In the genomic region with DNA sequence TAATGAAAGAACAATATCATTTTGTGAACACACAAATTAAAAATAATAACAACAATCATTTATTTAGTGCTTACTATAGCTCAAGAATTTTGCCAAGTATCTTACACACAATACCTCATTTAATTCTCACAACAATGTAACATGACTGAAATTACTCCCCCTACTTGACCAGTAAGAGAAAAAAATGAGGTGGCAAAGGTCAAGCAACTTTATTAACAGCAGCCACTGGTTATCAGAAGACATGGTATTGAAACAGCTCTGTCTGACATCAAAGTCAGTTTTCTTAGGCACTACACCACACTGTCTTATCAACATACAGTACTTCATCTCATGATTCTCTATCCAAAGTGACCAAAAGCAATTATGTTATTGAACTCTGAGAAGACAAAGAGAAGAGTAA, we compare ENCODE assay signal across 16 cellular contexts.
DNase-seq lines count a peak whose midpoint lies in the region; ATAC-seq and TF ChIP-seq lines count a peak whose summit lies in the region.
"Had no signal": no experiment of that assay in that cellular context is flagged by ENCODE, and none has a peak within 500 bp of the region (broad histone marks: within the 10 kb centered on the region; RNA-seq: fewer than 3 reads in every experiment).

No MANE protein-coding gene starts in this region.

- ATAC-seq in activated naive CD8-positive, alpha-beta T cell treated with anti-CD3 and anti-CD28 coated beads, Interleukin-2, amount 50 U/mL, for 24 hours, result no peak
- ATAC-seq in GM21423 (IDR thresholded peaks at IDR 0.05; ENCODE audit: unreplicated experiment), result no peak
- ATAC-seq: CD8-positive, alpha-beta T cell had no signal

- DNase-seq in activated naive CD8-positive, alpha-beta T cell treated with anti-CD3 and anti-CD28 coated beads, Interleukin-2, amount 50 U/mL, for 24 hours, result no peak
- DNase-seq in activated naive CD8-positive, alpha-beta T cell treated with anti-CD3 and anti-CD28 coated beads for 36 hours, result no peak
- no peak for DNase-seq in HFFc6
- DNase-seq in activated T-helper 2 cell treated with anti-CD3 and anti-CD28 coated beads, Interferon-gamma antibody, Interleukin-2, Interleukin-4, amounts not matched to agents 10 μg/mL and 5 μg/mL and 100 μg/mL, durations not matched to agents 14 hours and 24 hours and 36 hours (ENCODE audit: low spot score), result no peak
- DNase-seq in erythroblast (lab: John Stamatoyannopoulos, UW), result peak; percentile 17 to 29
- DNase-seq in midbrain (lab: John Stamatoyannopoulos, UW), result no peak
- no peak for DNase-seq in kidney glomerular epithelial cell (lab: John Stamatoyannopoulos, UW)
- DNase-seq: Caco-2; CD4-positive, CD25-positive, alpha-beta regulatory T cell; CD8-positive, alpha-beta T cell; DMS153; DND-41; GDM1; GOT3 had no signal

- H3K4me1 Mint-ChIP-seq in activated naive CD8-positive, alpha-beta T cell treated with anti-CD3 and anti-CD28 coated beads, Interleukin-2, amount 50 U/mL, for 24 hours, result peaks cover 32% of the 10 kb centered on the region
- peaks cover 1% of the 10 kb centered on the region for H3K4me1 Mint-ChIP-seq in activated naive CD8-positive, alpha-beta T cell treated with anti-CD3 and anti-CD28 coated beads for 36 hours
- H3K4me1 Mint-ChIP-seq in HFFc6 (ENCODE audit: low read depth), result peaks cover 58% of the 10 kb centered on the region
- peaks cover 36% of the 10 kb centered on the region for H3K4me1 Mint-ChIP-seq in activated T-helper 2 cell treated with anti-CD3 and anti-CD28 coated beads, Interferon-gamma antibody, Interleukin-2, Interleukin-4, amounts not matched to agents 10 μg/mL and 5 μg/mL and 100 μg/mL, durations not matched to agents 14 hours and 24 hours and 36 hours (ENCODE audit: low read depth)
- H3K4me1 Mint-ChIP-seq: B cell; CD4-positive, CD25-positive, alpha-beta regulatory T cell had no signal

- TF ChIP-seq POLR2A in erythroblast (IDR thresholded peaks at IDR 0.05; ENCODE audit: low read length), result no peak

- peaks cover 3% of the 10 kb centered on the region for H3K9me3 Mint-ChIP-seq in activated naive CD8-positive, alpha-beta T cell treated with anti-CD3 and anti-CD28 coated beads, Interleukin-2, amount 50 U/mL, for 24 hours
- peaks cover 3% of the 10 kb centered on the region for H3K9me3 Mint-ChIP-seq in activated naive CD8-positive, alpha-beta T cell treated with anti-CD3 and anti-CD28 coated beads for 36 hours
- no peaks in the 10 kb centered on the region for H3K9me3 Mint-ChIP-seq in HFFc6
- no peaks in the 10 kb centered on the region for H3K9me3 Mint-ChIP-seq in activated T-helper 2 cell treated with anti-CD3 and anti-CD28 coated beads, Interferon-gamma antibody, Interleukin-2, Interleukin-4, amounts not matched to agents 10 μg/mL and 5 μg/mL and 100 μg/mL, durations not matched to agents 14 hours and 24 hours and 36 hours
- H3K9me3 Mint-ChIP-seq: CD4-positive, CD25-positive, alpha-beta regulatory T cell; CD8-positive, alpha-beta T cell had no signal

- peaks cover 12% of the 10 kb centered on the region for H3K36me3 Mint-ChIP-seq in activated naive CD8-positive, alpha-beta T cell treated with anti-CD3 and anti-CD28 coated beads, Interleukin-2, amount 50 U/mL, for 24 hours (ENCODE audit: low read depth)
- H3K36me3 Mint-ChIP-seq in activated naive CD8-positive, alpha-beta T cell treated with anti-CD3 and anti-CD28 coated beads for 36 hours, result peaks cover 13% of the 10 kb centered on the region
- no peaks in the 10 kb centered on the region for H3K36me3 Mint-ChIP-seq in HFFc6 (ENCODE audit: low read depth)
- peaks cover 14% of the 10 kb centered on the region for H3K36me3 Mint-ChIP-seq in activated T-helper 2 cell treated with anti-CD3 and anti-CD28 coated beads, Interferon-gamma antibody, Interleukin-2, Interleukin-4, amounts not matched to agents 10 μg/mL and 5 μg/mL and 100 μg/mL, durations not matched to agents 14 hours and 24 hours and 36 hours (ENCODE audit: low read depth)

- peak overlapping the region; percentile 9 for H3K27ac Mint-ChIP-seq in activated naive CD8-positive, alpha-beta T cell treated with anti-CD3 and anti-CD28 coated beads, Interleukin-2, amount 50 U/mL, for 24 hours
- no peak overlapping the region for H3K27ac Mint-ChIP-seq in activated naive CD8-positive, alpha-beta T cell treated with anti-CD3 and anti-CD28 coated beads for 36 hours
- H3K27ac Mint-ChIP-seq in HFFc6, result no peak overlapping the region; the same call in 1 of the 2 replicates
- peak overlapping the region; percentile 62 for H3K27ac Mint-ChIP-seq in activated T-helper 2 cell treated with anti-CD3 and anti-CD28 coated beads, Interferon-gamma antibody, Interleukin-2, Interleukin-4, amounts not matched to agents 10 μg/mL and 5 μg/mL and 100 μg/mL, durations not matched to agents 14 hours and 24 hours and 36 hours
- H3K27ac Mint-ChIP-seq: B cell; CD4-positive, CD25-positive, alpha-beta regulatory T cell; CD8-positive, alpha-beta T cell had no signal

- TF ChIP-seq CTCF in HFFc6 (IDR thresholded peaks at IDR 0.05), result no peak

- no peaks in the 10 kb centered on the region for H3K27me3 Mint-ChIP-seq in activated naive CD8-positive, alpha-beta T cell treated with anti-CD3 and anti-CD28 coated beads, Interleukin-2, amount 50 U/mL, for 24 hours
- no peaks in the 10 kb centered on the region for H3K27me3 Mint-ChIP-seq in activated naive CD8-positive, alpha-beta T cell treated with anti-CD3 and anti-CD28 coated beads for 36 hours
- H3K27me3 Mint-ChIP-seq in HFFc6 (ENCODE audit: insufficient read depth), result no peaks in the 10 kb centered on the region
- no peaks in the 10 kb centered on the region for H3K27me3 Mint-ChIP-seq in activated T-helper 2 cell treated with anti-CD3 and anti-CD28 coated beads, Interferon-gamma antibody, Interleukin-2, Interleukin-4, amounts not matched to agents 10 μg/mL and 5 μg/mL and 100 μg/mL, durations not matched to agents 14 hours and 24 hours and 36 hours (ENCODE audit: low read depth)
- H3K27me3 Mint-ChIP-seq: B cell; CD4-positive, CD25-positive, alpha-beta regulatory T cell had no signal

- intact Hi-C loops in activated T-helper 2 cell treated with anti-CD3 and anti-CD28 coated beads, Interferon-gamma antibody, Interleukin-2, Interleukin-4, amounts not matched to agents 10 μg/mL and 5 μg/mL and 100 μg/mL, durations not matched to agents 14 hours and 24 hours and 36 hours (cut with micrococcal nuclease), result loop anchor here (5.0 kb wide), 2 partner anchors 43 to 242 kb away; no protein-coding TSS in a partner anchor

- H3K4me3 Mint-ChIP-seq in activated naive CD8-positive, alpha-beta T cell treated with anti-CD3 and anti-CD28 coated beads, Interleukin-2, amount 50 U/mL, for 24 hours, result no peak overlapping the region
- no peak overlapping the region for H3K4me3 Mint-ChIP-seq in activated naive CD8-positive, alpha-beta T cell treated with anti-CD3 and anti-CD28 coated beads for 36 hours
- H3K4me3 Mint-ChIP-seq in HFFc6, result 0 out of 2 replicates have a peak overlapping the region, but pooled peaks have one; percentile 1
- no peak overlapping the region for H3K4me3 Mint-ChIP-seq in activated T-helper 2 cell treated with anti-CD3 and anti-CD28 coated beads, Interferon-gamma antibody, Interleukin-2, Interleukin-4, amounts not matched to agents 10 μg/mL and 5 μg/mL and 100 μg/mL, durations not matched to agents 14 hours and 24 hours and 36 hours (ENCODE audit: low read depth)
- H3K4me3 Mint-ChIP-seq: B cell; CD4-positive, CD25-positive, alpha-beta regulatory T cell; CD8-positive, alpha-beta T cell had no signal

Comparison
In these comparisons a context has a peak if more than half of its experiments do, and no peak if none do; other contexts are left out.
1. H3K27ac Mint-ChIP-seq: peak in activated naive CD8-positive, alpha-beta T cell treated with anti-CD3 and anti-CD28 coated beads, Interleukin-2, amount 50 U/mL, for 24 hours (single experiment) and activated T-helper 2 cell treated with anti-CD3 and anti-CD28 coated beads, Interferon-gamma antibody, Interleukin-2, Interleukin-4, amounts not matched to agents 10 μg/mL and 5 μg/mL and 100 μg/mL, durations not matched to agents 14 hours and 24 hours and 36 hours (single experiment); none in activated naive CD8-positive, alpha-beta T cell treated with anti-CD3 and anti-CD28 coated beads for 36 hours (single experiment) and HFFc6 (single experiment).
2. DNase-seq: peak in erythroblast (2 of 2); none in activated naive CD8-positive, alpha-beta T cell treated with anti-CD3 and anti-CD28 coated beads, Interleukin-2, amount 50 U/mL, for 24 hours (single experiment), activated naive CD8-positive, alpha-beta T cell treated with anti-CD3 and anti-CD28 coated beads for 36 hours (single experiment), HFFc6 (single experiment), activated T-helper 2 cell treated with anti-CD3 and anti-CD28 coated beads, Interferon-gamma antibody, Interleukin-2, Interleukin-4, amounts not matched to agents 10 μg/mL and 5 μg/mL and 100 μg/mL, durations not matched to agents 14 hours and 24 hours and 36 hours (single experiment), midbrain (single experiment) and kidney glomerular epithelial cell (single experiment).